ENCODE assay signal across 1 cellular context in the genomic region with DNA sequence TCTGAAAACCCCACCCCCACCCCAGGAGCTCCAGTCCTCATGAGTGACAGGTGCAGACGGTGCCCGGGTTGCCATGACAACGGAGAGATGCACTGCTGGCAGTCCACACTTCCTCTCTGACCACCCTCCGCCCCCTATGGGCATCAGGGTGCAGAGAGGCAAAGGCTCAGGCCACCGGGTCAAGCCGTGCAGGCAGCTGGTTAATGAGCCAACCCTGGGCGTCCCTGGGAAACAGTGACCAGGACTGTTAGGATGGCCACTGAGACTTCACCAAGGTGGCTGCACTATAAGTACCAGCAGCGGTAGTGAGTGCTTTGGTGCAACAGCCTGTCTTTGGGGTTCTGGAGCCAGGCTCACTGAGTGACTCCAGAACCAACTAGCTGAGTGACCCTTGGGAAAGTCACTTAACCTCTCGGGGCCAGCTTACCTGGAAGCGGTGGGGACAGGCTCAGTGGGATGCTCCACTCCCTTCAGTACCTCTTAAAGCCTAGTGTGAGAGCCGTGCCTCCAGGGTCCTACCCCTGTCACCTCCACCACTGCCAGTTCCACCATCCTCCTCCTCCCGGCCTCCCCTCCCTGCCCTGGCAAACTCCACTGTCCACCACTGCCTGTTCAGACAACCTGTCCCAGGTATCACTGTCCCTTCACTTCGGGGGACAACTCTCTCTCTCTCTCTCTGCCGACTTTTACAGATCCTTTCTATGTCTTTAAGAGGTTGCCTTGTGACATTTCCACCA.
TF ChIP-seq lines count a peak whose summit lies in the region.

No MANE protein-coding gene starts in this region.

TF ChIP-seq in SK-N-SH treated with all-trans-retinoic acid at 6 μM for 48 hours, 23 proteins besides CTCF, POLR2A, EP300 and RAD21 (continued from another document):
- TF ChIP-seq, protein P1, sequence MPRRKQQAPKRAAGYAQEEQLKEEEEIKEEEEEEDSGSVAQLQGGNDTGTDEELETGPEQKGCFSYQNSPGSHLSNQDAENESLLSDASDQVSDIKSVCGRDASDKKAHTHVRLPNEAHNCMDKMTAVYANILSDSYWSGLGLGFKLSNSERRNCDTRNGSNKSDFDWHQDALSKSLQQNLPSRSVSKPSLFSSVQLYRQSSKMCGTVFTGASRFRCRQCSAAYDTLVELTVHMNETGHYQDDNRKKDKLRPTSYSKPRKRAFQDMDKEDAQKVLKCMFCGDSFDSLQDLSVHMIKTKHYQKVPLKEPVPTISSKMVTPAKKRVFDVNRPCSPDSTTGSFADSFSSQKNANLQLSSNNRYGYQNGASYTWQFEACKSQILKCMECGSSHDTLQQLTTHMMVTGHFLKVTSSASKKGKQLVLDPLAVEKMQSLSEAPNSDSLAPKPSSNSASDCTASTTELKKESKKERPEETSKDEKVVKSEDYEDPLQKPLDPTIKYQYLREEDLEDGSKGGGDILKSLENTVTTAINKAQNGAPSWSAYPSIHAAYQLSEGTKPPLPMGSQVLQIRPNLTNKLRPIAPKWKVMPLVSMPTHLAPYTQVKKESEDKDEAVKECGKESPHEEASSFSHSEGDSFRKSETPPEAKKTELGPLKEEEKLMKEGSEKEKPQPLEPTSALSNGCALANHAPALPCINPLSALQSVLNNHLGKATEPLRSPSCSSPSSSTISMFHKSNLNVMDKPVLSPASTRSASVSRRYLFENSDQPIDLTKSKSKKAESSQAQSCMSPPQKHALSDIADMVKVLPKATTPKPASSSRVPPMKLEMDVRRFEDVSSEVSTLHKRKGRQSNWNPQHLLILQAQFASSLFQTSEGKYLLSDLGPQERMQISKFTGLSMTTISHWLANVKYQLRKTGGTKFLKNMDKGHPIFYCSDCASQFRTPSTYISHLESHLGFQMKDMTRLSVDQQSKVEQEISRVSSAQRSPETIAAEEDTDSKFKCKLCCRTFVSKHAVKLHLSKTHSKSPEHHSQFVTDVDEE (CRISPR knock-in tag; IDR thresholded peaks at IDR 0.05): no peak
- TF ChIP-seq CSDC2 (CRISPR knock-in tag; IDR thresholded peaks at IDR 0.05): no peak
- TF ChIP-seq BACH2 (CRISPR knock-in tag; IDR thresholded peaks at IDR 0.05; ENCODE audit: borderline replicate concordance): no peak
- TF ChIP-seq ZFP3 (CRISPR knock-in tag; IDR thresholded peaks at IDR 0.05): no peak
- TF ChIP-seq, protein P2, sequence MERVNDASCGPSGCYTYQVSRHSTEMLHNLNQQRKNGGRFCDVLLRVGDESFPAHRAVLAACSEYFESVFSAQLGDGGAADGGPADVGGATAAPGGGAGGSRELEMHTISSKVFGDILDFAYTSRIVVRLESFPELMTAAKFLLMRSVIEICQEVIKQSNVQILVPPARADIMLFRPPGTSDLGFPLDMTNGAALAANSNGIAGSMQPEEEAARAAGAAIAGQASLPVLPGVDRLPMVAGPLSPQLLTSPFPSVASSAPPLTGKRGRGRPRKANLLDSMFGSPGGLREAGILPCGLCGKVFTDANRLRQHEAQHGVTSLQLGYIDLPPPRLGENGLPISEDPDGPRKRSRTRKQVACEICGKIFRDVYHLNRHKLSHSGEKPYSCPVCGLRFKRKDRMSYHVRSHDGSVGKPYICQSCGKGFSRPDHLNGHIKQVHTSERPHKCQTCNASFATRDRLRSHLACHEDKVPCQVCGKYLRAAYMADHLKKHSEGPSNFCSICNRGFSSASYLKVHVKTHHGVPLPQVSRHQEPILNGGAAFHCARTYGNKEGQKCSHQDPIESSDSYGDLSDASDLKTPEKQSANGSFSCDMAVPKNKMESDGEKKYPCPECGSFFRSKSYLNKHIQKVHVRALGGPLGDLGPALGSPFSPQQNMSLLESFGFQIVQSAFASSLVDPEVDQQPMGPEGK (CRISPR knock-in tag; IDR thresholded peaks at IDR 0.05; ENCODE audit: borderline replicate concordance): no peak
- TF ChIP-seq, protein P3, sequence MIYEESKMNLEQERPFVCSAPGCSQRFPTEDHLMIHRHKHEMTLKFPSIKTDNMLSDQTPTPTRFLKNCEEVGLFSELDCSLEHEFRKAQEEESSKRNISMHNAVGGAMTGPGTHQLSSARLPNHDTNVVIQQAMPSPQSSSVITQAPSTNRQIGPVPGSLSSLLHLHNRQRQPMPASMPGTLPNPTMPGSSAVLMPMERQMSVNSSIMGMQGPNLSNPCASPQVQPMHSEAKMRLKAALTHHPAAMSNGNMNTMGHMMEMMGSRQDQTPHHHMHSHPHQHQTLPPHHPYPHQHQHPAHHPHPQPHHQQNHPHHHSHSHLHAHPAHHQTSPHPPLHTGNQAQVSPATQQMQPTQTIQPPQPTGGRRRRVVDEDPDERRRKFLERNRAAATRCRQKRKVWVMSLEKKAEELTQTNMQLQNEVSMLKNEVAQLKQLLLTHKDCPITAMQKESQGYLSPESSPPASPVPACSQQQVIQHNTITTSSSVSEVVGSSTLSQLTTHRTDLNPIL (CRISPR knock-in tag; IDR thresholded peaks at IDR 0.05; ENCODE audit: low read depth): no peak
- TF ChIP-seq PPARA (CRISPR knock-in tag; IDR thresholded peaks at IDR 0.05; ENCODE audit: borderline replicate concordance): no peak
- TF ChIP-seq ISL1 (CRISPR knock-in tag; IDR thresholded peaks at IDR 0.05): no peak
- TF ChIP-seq, protein P4, sequence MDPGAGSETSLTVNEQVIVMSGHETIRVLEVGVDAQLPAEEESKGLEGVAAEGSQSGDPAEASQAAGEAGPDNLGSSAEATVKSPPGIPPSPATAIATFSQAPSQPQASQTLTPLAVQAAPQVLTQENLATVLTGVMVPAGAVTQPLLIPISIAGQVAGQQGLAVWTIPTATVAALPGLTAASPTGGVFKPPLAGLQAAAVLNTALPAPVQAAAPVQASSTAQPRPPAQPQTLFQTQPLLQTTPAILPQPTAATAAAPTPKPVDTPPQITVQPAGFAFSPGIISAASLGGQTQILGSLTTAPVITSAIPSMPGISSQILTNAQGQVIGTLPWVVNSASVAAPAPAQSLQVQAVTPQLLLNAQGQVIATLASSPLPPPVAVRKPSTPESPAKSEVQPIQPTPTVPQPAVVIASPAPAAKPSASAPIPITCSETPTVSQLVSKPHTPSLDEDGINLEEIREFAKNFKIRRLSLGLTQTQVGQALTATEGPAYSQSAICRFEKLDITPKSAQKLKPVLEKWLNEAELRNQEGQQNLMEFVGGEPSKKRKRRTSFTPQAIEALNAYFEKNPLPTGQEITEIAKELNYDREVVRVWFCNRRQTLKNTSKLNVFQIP (CRISPR knock-in tag; IDR thresholded peaks at IDR 0.05; ENCODE audit: borderline replicate concordance, low read depth): no peak
- TF ChIP-seq ZNF8 (CRISPR knock-in tag; IDR thresholded peaks at IDR 0.05): no peak
- TF ChIP-seq ARNTL (CRISPR knock-in tag; IDR thresholded peaks at IDR 0.05; ENCODE audit: borderline replicate concordance, low read depth): no peak
- TF ChIP-seq TCF4 (CRISPR knock-in tag; IDR thresholded peaks at IDR 0.05; ENCODE audit: borderline replicate concordance): no peak
- TF ChIP-seq GLIS3 (CRISPR knock-in tag; IDR thresholded peaks at IDR 0.05): no peak
- TF ChIP-seq ZC3H10 (CRISPR knock-in tag; IDR thresholded peaks at IDR 0.05): no peak
- TF ChIP-seq ZNF565 (CRISPR knock-in tag; conservative IDR thresholded peaks at IDR 0.05; ENCODE audit: low read depth): no peak
